In the genomic region with DNA sequence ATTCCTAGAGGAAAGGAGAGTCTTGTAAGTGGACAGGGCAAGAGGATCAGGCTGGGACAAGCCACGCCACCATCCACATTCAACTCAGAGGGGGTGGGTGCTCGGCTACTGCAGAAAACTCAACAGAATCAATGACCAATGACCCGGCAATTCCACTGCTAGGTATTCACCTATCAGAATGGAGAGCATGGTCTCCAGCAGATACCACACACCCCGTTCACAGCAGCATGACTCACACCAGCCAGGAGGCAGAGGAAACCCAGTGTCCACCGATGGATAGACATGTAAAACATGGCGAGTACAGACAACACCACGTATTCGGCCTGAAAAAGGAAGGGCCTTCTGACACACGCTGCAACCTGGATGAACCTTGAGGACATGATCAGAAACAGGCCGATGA, we compare ENCODE assay signal across 16 cellular contexts.
DNase-seq lines count a peak whose midpoint lies in the region; ATAC-seq and TF ChIP-seq lines count a peak whose summit lies in the region.
"Had no signal": no experiment of that assay in that cellular context is flagged by ENCODE, and none has a peak within 500 bp of the region (broad histone marks: within the 10 kb centered on the region; RNA-seq: fewer than 3 reads in every experiment).

No MANE protein-coding gene starts in this region.

- DNase-seq in HPDE6-E6E7 (ENCODE audit: extremely low spot score): peak; percentile 49
- peak; percentile 48 for DNase-seq in fibroblast of pulmonary artery (ENCODE audit: low read depth)
- peak; percentile 62 for DNase-seq in renal cortical epithelial cell (ENCODE audit: low read depth)
- DNase-seq in Ammon's horn (ENCODE audit: low spot score): no peak
- DNase-seq: activated CD4-positive, alpha-beta T cell treated with anti-CD3 and anti-CD28 coated beads, Interleukin-2, amount 10 ng/mL, durations not matched to agents 7 days and 5 days; activated naive CD4-positive, alpha-beta T cell treated with anti-CD3 and anti-CD28 coated beads for 36 hours; DMS79; effector CD4-positive, alpha-beta T cell; Kasumi-1; naive thymus-derived CD8-positive, alpha-beta T cell; NCI-H1436; transverse colon had no signal

- no peak overlapping the region for H3K4me3 ChIP-seq in fibroblast of pulmonary artery (replicated peaks; ENCODE audit: low read depth, low read length)
- H3K4me3 ChIP-seq: transverse colon had no signal

- ATAC-seq in SK-N-SH treated with all-trans-retinoic acid at 6 μM for 48 hours (peak; percentile 58), HG03342 (IDR thresholded peaks at IDR 0.05; ENCODE audit: unreplicated experiment) (no peak), HG02970 (IDR thresholded peaks at IDR 0.05; ENCODE audit: low FRiP score, unreplicated experiment) (no peak)
- ATAC-seq: naive thymus-derived CD8-positive, alpha-beta T cell; stimulated activated effector memory CD8-positive, alpha-beta T cell treated with anti-CD3 and anti-CD28 coated beads, Interleukin-12 subunit alpha, Interleukin-12 subunit beta, amount 100 ng/mL, for 72 hours had no signal

- TF ChIP-seq CTCF in fibroblast of pulmonary artery (IDR thresholded peaks at IDR 0.05; ENCODE audit: low read length, missing control alignments): no peak

TF ChIP-seq in SK-N-SH treated with all-trans-retinoic acid at 6 μM for 48 hours, 23 proteins besides CTCF, POLR2A, EP300 and RAD21:
- TF ChIP-seq OSR1 (CRISPR knock-in tag; IDR thresholded peaks at IDR 0.05) (no peak), ESRRG (CRISPR knock-in tag; IDR thresholded peaks at IDR 0.05) (no peak), CSDC2 (CRISPR knock-in tag; IDR thresholded peaks at IDR 0.05) (no peak), GLIS3 (CRISPR knock-in tag; IDR thresholded peaks at IDR 0.05) (no peak), ZFP3 (CRISPR knock-in tag; IDR thresholded peaks at IDR 0.05) (no peak), ARNTL (CRISPR knock-in tag; IDR thresholded peaks at IDR 0.05; ENCODE audit: borderline replicate concordance, low read depth) (no peak), ZNF70 (CRISPR knock-in tag; IDR thresholded peaks at IDR 0.05) (no peak), ZC3H10 (CRISPR knock-in tag; IDR thresholded peaks at IDR 0.05) (no peak), ZFP30 (CRISPR knock-in tag; IDR thresholded peaks at IDR 0.05) (no peak), SNAI2 (CRISPR knock-in tag; IDR thresholded peaks at IDR 0.05) (no peak), ZNF565 (CRISPR knock-in tag; conservative IDR thresholded peaks at IDR 0.05; ENCODE audit: low read depth) (no peak), RARB (CRISPR knock-in tag; IDR thresholded peaks at IDR 0.05) (no peak), ISL1 (CRISPR knock-in tag; IDR thresholded peaks at IDR 0.05) (no peak)
- TF ChIP-seq, protein P1, sequence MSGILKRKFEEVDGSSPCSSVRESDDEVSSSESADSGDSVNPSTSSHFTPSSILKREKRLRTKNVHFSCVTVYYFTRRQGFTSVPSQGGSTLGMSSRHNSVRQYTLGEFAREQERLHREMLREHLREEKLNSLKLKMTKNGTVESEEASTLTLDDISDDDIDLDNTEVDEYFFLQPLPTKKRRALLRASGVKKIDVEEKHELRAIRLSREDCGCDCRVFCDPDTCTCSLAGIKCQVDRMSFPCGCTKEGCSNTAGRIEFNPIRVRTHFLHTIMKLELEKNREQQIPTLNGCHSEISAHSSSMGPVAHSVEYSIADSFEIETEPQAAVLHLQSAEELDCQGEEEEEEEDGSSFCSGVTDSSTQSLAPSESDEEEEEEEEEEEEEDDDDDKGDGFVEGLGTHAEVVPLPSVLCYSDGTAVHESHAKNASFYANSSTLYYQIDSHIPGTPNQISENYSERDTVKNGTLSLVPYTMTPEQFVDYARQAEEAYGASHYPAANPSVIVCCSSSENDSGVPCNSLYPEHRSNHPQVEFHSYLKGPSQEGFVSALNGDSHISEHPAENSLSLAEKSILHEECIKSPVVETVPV (CRISPR knock-in tag; IDR thresholded peaks at IDR 0.05): no peak
- TF ChIP-seq, protein P2, sequence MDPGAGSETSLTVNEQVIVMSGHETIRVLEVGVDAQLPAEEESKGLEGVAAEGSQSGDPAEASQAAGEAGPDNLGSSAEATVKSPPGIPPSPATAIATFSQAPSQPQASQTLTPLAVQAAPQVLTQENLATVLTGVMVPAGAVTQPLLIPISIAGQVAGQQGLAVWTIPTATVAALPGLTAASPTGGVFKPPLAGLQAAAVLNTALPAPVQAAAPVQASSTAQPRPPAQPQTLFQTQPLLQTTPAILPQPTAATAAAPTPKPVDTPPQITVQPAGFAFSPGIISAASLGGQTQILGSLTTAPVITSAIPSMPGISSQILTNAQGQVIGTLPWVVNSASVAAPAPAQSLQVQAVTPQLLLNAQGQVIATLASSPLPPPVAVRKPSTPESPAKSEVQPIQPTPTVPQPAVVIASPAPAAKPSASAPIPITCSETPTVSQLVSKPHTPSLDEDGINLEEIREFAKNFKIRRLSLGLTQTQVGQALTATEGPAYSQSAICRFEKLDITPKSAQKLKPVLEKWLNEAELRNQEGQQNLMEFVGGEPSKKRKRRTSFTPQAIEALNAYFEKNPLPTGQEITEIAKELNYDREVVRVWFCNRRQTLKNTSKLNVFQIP (CRISPR knock-in tag; IDR thresholded peaks at IDR 0.05; ENCODE audit: borderline replicate concordance, low read depth): no peak
- TF ChIP-seq, protein P3, sequence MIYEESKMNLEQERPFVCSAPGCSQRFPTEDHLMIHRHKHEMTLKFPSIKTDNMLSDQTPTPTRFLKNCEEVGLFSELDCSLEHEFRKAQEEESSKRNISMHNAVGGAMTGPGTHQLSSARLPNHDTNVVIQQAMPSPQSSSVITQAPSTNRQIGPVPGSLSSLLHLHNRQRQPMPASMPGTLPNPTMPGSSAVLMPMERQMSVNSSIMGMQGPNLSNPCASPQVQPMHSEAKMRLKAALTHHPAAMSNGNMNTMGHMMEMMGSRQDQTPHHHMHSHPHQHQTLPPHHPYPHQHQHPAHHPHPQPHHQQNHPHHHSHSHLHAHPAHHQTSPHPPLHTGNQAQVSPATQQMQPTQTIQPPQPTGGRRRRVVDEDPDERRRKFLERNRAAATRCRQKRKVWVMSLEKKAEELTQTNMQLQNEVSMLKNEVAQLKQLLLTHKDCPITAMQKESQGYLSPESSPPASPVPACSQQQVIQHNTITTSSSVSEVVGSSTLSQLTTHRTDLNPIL (CRISPR knock-in tag; IDR thresholded peaks at IDR 0.05; ENCODE audit: low read depth): no peak
TF ChIP-seq in SK-N-SH treated with all-trans-retinoic acid at 6 μM for 48 hours: peak in this region for 0.
